In genomic region chr1:168540798-168541197, GRCh38 we compare ENCODE assay signal across 13 cellular contexts. TPM values are rescaled to one million over a fixed set of nuclear protein-coding genes. Genes with fewer than 3 reads are reported as not detected.
DNase-seq lines count a peak whose midpoint lies in the region; ATAC-seq, FAIRE-seq and TF ChIP-seq lines count a peak whose summit lies in the region.
"Not testable (repeated sequence)": the region's sequence is repeated elsewhere in the genome, so short reads cannot be mapped to it uniquely, and the experiment has no call there.
"Had no signal": no experiment of that assay in that cellular context is flagged by ENCODE, and none has a peak within 500 bp of the region (broad histone marks: within the 10 kb centered on the region; RNA-seq: fewer than 3 reads in every experiment).

No MANE protein-coding gene starts in this region.

- H3K9me3 Mint-ChIP-seq in activated CD8-positive, alpha-beta T cell treated with anti-CD3 and anti-CD28 coated beads, Interleukin-2, amount 10 ng/mL, durations not matched to agents 7 days and 5 days (ENCODE audit: insufficient read depth), result peaks cover 42% of the 10 kb centered on the region
- H3K9me3 Mint-ChIP-seq in central memory CD8-positive, alpha-beta T cell; natural killer cell; stimulated activated effector memory CD8-positive, alpha-beta T cell treated with anti-CD3 and anti-CD28 coated beads, Interleukin-12 subunit alpha, Interleukin-12 subunit beta, amount 100 ng/mL, for 72 hours: not testable (repeated sequence)

- CTCF ChIA-PET in activated CD8-positive, alpha-beta T cell treated with anti-CD3 and anti-CD28 coated beads, Interleukin-2, amount 10 ng/mL, durations not matched to agents 7 days and 5 days (lab: Charles Lee); HepG2 (lab: Yijun Ruan, JAX; ENCODE audit: low intra/inter-chr PET ratio, low total read pairs): not testable (repeated sequence)

- WGBS in HepG2 (ENCODE audit: low lambda C conversion rate), result 95% methylated on average over 7 of the region's 7 CpGs

- H3K27ac ChIP-seq in HepG2 (ENCODE audit: extremely low read length, insufficient read depth, low read length), result not testable (repeated sequence)

- POLR2A ChIA-PET in activated CD8-positive, alpha-beta T cell treated with anti-CD3 and anti-CD28 coated beads, Interleukin-2, amount 10 ng/mL, durations not matched to agents 7 days and 5 days (lab: Charles Lee), result interaction anchor here (0.6 kb wide), 1 partner anchor 70 kb away, joined by 3 read pairs; no protein-coding TSS in a partner anchor
- POLR2A ChIA-PET in HepG2 (lab: Yijun Ruan, JAX), result not testable (repeated sequence)

- not testable (repeated sequence) for H3K9ac ChIP-seq in HepG2 (ENCODE audit: insufficient read depth, low read depth, low read length)

- H2AFZ ChIP-seq in HepG2 (ENCODE audit: low read length), result not testable (repeated sequence)

- not testable (repeated sequence) for H3K79me2 ChIP-seq in HepG2 (ENCODE audit: insufficient read depth, low read length)

- peaks cover 68% of the 10 kb centered on the region for H3K36me3 Mint-ChIP-seq in activated CD8-positive, alpha-beta T cell treated with anti-CD3 and anti-CD28 coated beads, Interleukin-2, amount 10 ng/mL, durations not matched to agents 7 days and 5 days (ENCODE audit: low read depth)
- peaks cover 12% of the 10 kb centered on the region for H3K36me3 Mint-ChIP-seq in central memory CD8-positive, alpha-beta T cell (ENCODE audit: insufficient read depth)
- H3K36me3 Mint-ChIP-seq in natural killer cell, result peaks cover 22% of the 10 kb centered on the region
- H3K36me3 Mint-ChIP-seq in stimulated activated effector memory CD8-positive, alpha-beta T cell treated with anti-CD3 and anti-CD28 coated beads, Interleukin-12 subunit alpha, Interleukin-12 subunit beta, amount 100 ng/mL, for 72 hours, result not testable (repeated sequence)

- H3K4me2 ChIP-seq in HepG2 (ENCODE audit: low read depth, low read length), result not testable (repeated sequence)

- not testable (repeated sequence) for BruUV-seq in HepG2 (replicated peaks; lab: Mats Ljungman, UMichigan)

- ATAC-seq in activated CD8-positive, alpha-beta T cell treated with anti-CD3 and anti-CD28 coated beads, Interleukin-2, amount 10 ng/mL, durations not matched to agents 7 days and 5 days; central memory CD8-positive, alpha-beta T cell (replicated peaks; ENCODE audit: extremely low read depth, poor library complexity, severe bottlenecking); HepG2; natural killer cell; stimulated activated effector memory CD8-positive, alpha-beta T cell treated with anti-CD3 and anti-CD28 coated beads, Interleukin-12 subunit alpha, Interleukin-12 subunit beta, amount 100 ng/mL, for 72 hours: not testable (repeated sequence)

- peak overlapping the region; percentile 8 for H3K4me3 Mint-ChIP-seq in activated CD8-positive, alpha-beta T cell treated with anti-CD3 and anti-CD28 coated beads, Interleukin-2, amount 10 ng/mL, durations not matched to agents 7 days and 5 days
- H3K4me3 Mint-ChIP-seq in central memory CD8-positive, alpha-beta T cell, result peak overlapping the region; percentile 34
- H3K4me3 Mint-ChIP-seq in natural killer cell, result peak overlapping the region; percentile 95
- H3K4me3 Mint-ChIP-seq in stimulated activated effector memory CD8-positive, alpha-beta T cell treated with anti-CD3 and anti-CD28 coated beads, Interleukin-12 subunit alpha, Interleukin-12 subunit beta, amount 100 ng/mL, for 72 hours, result peak overlapping the region; percentile 61

- intact Hi-C loops in head of caudate nucleus (cut with DNase I); HepG2 (cut with micrococcal nuclease; ENCODE audit: unreplicated experiment); natural killer cell (cut with micrococcal nuclease): not testable (repeated sequence)

- peak; percentile 23 for FAIRE-seq in HepG2 (lab: Jason Lieb, UNC)

- not testable (repeated sequence) for H3K36me3 ChIP-seq in HepG2 (replicated peaks in 1 of 2; ENCODE audit: control insufficient read depth in 1 of 2, insufficient read depth in 2 of 2, low read length in 2 of 2)

- H3K4me1 Mint-ChIP-seq in activated CD8-positive, alpha-beta T cell treated with anti-CD3 and anti-CD28 coated beads, Interleukin-2, amount 10 ng/mL, durations not matched to agents 7 days and 5 days (ENCODE audit: low read depth), result peaks cover 75% of the 10 kb centered on the region
- H3K4me1 Mint-ChIP-seq in central memory CD8-positive, alpha-beta T cell, result peaks cover 57% of the 10 kb centered on the region
- H3K4me1 Mint-ChIP-seq in natural killer cell, result peaks cover 79 to 80% of the 10 kb centered on the region in 2 donors
- peaks cover 50% of the 10 kb centered on the region for H3K4me1 Mint-ChIP-seq in stimulated activated effector memory CD8-positive, alpha-beta T cell treated with anti-CD3 and anti-CD28 coated beads, Interleukin-12 subunit alpha, Interleukin-12 subunit beta, amount 100 ng/mL, for 72 hours

- DNase-seq in Ammon's horn (ENCODE audit: low spot score) (peak; percentile 26), head of caudate nucleus (peak in 31 of 42 donors; percentile 1 to 49 (median 17))
- DNase-seq in activated CD8-positive, alpha-beta T cell treated with anti-CD3 and anti-CD28 coated beads, Interleukin-2, amount 10 ng/mL, durations not matched to agents 7 days and 5 days; central memory CD8-positive, alpha-beta T cell (ENCODE audit: low spot score in 2 of 2); HepG2 (ENCODE audit: low spot score); natural killer cell; stimulated activated effector memory CD8-positive, alpha-beta T cell treated with anti-CD3 and anti-CD28 coated beads, Interleukin-12 subunit alpha, Interleukin-12 subunit beta, amount 100 ng/mL, for 72 hours (ENCODE audit: low spot score in 2 of 2): not testable (repeated sequence)

- H3K27ac Mint-ChIP-seq in activated CD8-positive, alpha-beta T cell treated with anti-CD3 and anti-CD28 coated beads, Interleukin-2, amount 10 ng/mL, durations not matched to agents 7 days and 5 days, result peak overlapping the region; percentile 25
- peak overlapping the region; percentile 46 for H3K27ac Mint-ChIP-seq in central memory CD8-positive, alpha-beta T cell (ENCODE audit: low read depth)
- H3K27ac Mint-ChIP-seq in natural killer cell, result peak overlapping the region; percentile 93 to 95
- H3K27ac Mint-ChIP-seq in stimulated activated effector memory CD8-positive, alpha-beta T cell treated with anti-CD3 and anti-CD28 coated beads, Interleukin-12 subunit alpha, Interleukin-12 subunit beta, amount 100 ng/mL, for 72 hours, result not testable (repeated sequence)

- H3K9me3 ChIP-seq in HepG2 (ENCODE audit: low read length), result not testable (repeated sequence)

- not testable (repeated sequence) for TF ChIP-seq POLR2A in HepG2 (IDR thresholded peaks at IDR 0.05; ENCODE audit: insufficient read depth in 1 of 2, low read depth in 2 of 2, low read length in 2 of 2)

- H4K20me1 ChIP-seq in HepG2 (ENCODE audit: insufficient read depth, low read length), result not testable (repeated sequence)

- H3K4me1 ChIP-seq in HepG2 (ENCODE audit: insufficient read depth, low read length), result not testable (repeated sequence)

- in situ Hi-C loops in HepG2 (cut with HindIII; ENCODE audit: extremely low pct_ligation_motif_present, low pct_unique_long_range_greater_than_20kb), result not testable (repeated sequence)

- H3K4me3 ChIP-seq in HepG2 (replicated peaks in 1 of 3; ENCODE audit: insufficient read depth in 1 of 3, low read depth in 2 of 3, low read length in 3 of 3), result not testable (repeated sequence)

- H3K27me3 Mint-ChIP-seq in activated CD8-positive, alpha-beta T cell treated with anti-CD3 and anti-CD28 coated beads, Interleukin-2, amount 10 ng/mL, durations not matched to agents 7 days and 5 days (ENCODE audit: low read depth); central memory CD8-positive, alpha-beta T cell; natural killer cell (ENCODE audit: low read depth in 2 of 2): not testable (repeated sequence)

- not testable (repeated sequence) for TF ChIP-seq CTCF in HepG2 (CRISPR knock-in tag; IDR thresholded peaks at IDR 0.05); natural killer cell (IDR thresholded peaks at IDR 0.05)

- H3K27me3 ChIP-seq in HepG2 (ENCODE audit: control insufficient read depth in 1 of 2, insufficient read depth in 2 of 2, low read length in 2 of 2), result not testable (repeated sequence)

- not testable (repeated sequence) for TF ChIP-seq RAD21 in HepG2 (CRISPR knock-in tag; IDR thresholded peaks at IDR 0.05)

- not testable (repeated sequence) for TF ChIP-seq EP300 in HepG2 (IDR thresholded peaks at IDR 0.05; ENCODE audit: low read depth in 2 of 2, low read length in 2 of 2); HepG2 (CRISPR knock-in tag; IDR thresholded peaks at IDR 0.05; ENCODE audit: borderline replicate concordance)

RNA-seq across cellular contexts. Expression of gene XCL2, which starts 3.0 kb away (rescaled TPM):
- 10 to 100 TPM; 41.2 to 41.8 TPM for total RNA-seq in activated CD8-positive, alpha-beta T cell treated with anti-CD3 and anti-CD28 coated beads, Interleukin-2, amount 10 ng/mL, durations not matched to agents 7 days and 5 days
- total RNA-seq in HepG2 (2016; rRNA removed; fragmentation: Illumina TruSeq; extraction: Trizol) (not detected in 2 replicates), natural killer cell (100 to 1,000 TPM in 1 of 3 donors, 10 to 100 TPM in 2; 32.6 to 110 (median 92.9) TPM)
- total RNA-seq in HepG2 (2016; cell fraction: cytosol; rRNA removed; fragmentation: Illumina TruSeq; extraction: Trizol; ENCODE audit: low read depth), result not detected in 2 replicates
- total RNA-seq in HepG2 (2016; cell fraction: insoluble cytoplasmic fraction; rRNA removed; fragmentation: Illumina TruSeq; extraction: Trizol), result not detected in 2 replicates
- total RNA-seq in HepG2 (2016; cell fraction: membrane; rRNA removed; fragmentation: Illumina TruSeq; extraction: Trizol), result not detected in 2 replicates
- not detected in 2 replicates for total RNA-seq in HepG2 (2016; cell fraction: nucleus; rRNA removed; fragmentation: Illumina TruSeq; extraction: Trizol)
- 0.50 TPM in 1 of 2 replicates, not detected in the other for polyA plus RNA-seq in HepG2 (2011; rRNA removed)
- polyA plus RNA-seq in HepG2 (2011; cell fraction: cytosol; rRNA removed), result 0.22 TPM in 1 of 2 replicates, not detected in the other
- 0.40 TPM in 1 of 2 replicates, not detected in the other for polyA plus RNA-seq in HepG2 (2011; cell fraction: nucleus; rRNA removed)
- polyA plus RNA-seq in HepG2 (2012), result not detected in 2 replicates
- polyA plus RNA-seq in HepG2 (2016; cell fraction: cytosol; fragmentation: Illumina TruSeq; extraction: Trizol; ENCODE audit: low read depth), result not detected in 2 replicates
- not detected in 2 replicates for polyA plus RNA-seq in HepG2 (2016; cell fraction: insoluble cytoplasmic fraction; fragmentation: Illumina TruSeq; extraction: Trizol; ENCODE audit: low read depth)
- not detected in 2 replicates for polyA plus RNA-seq in HepG2 (2016; cell fraction: membrane; fragmentation: Illumina TruSeq; extraction: Trizol; ENCODE audit: low read depth)
- polyA plus RNA-seq in HepG2 (2016; cell fraction: nucleus; fragmentation: Illumina TruSeq; extraction: Trizol; ENCODE audit: insufficient read depth, low read depth), result not detected in 2 replicates
- not detected in 2 replicates for polyA minus RNA-seq in HepG2 (2011; rRNA and poly(A)+ RNA removed; ENCODE audit: low replicate concordance)
- not detected in 2 replicates for polyA minus RNA-seq in HepG2 (2011; cell fraction: cytosol; rRNA and poly(A)+ RNA removed)
- not detected in 2 replicates for polyA minus RNA-seq in HepG2 (2011; cell fraction: nucleus; rRNA and poly(A)+ RNA removed)
- total RNA-seq: CD4-positive, alpha-beta T cell; GM23248; H1; H7 had no signal
- polyA plus RNA-seq: AG04450, GM23248, H1 had no signal

RNA-seq across cellular contexts. Expression of gene XCL1, which starts 35.6 kb away (rescaled TPM):
- 10 to 100 TPM; 38.3 to 41.8 TPM for total RNA-seq in activated CD8-positive, alpha-beta T cell treated with anti-CD3 and anti-CD28 coated beads, Interleukin-2, amount 10 ng/mL, durations not matched to agents 7 days and 5 days
- 0.90 and 2.5 TPM in 2 replicates for total RNA-seq in HepG2 (2016; rRNA removed; fragmentation: Illumina TruSeq; extraction: Trizol)
- 1.3 and 1.5 TPM in 2 replicates for total RNA-seq in HepG2 (2016; cell fraction: cytosol; rRNA removed; fragmentation: Illumina TruSeq; extraction: Trizol; ENCODE audit: low read depth)
- 1.6 and 1.8 TPM in 2 replicates for total RNA-seq in HepG2 (2016; cell fraction: insoluble cytoplasmic fraction; rRNA removed; fragmentation: Illumina TruSeq; extraction: Trizol)
- 1.2 and 1.8 TPM in 2 replicates for total RNA-seq in HepG2 (2016; cell fraction: membrane; rRNA removed; fragmentation: Illumina TruSeq; extraction: Trizol)
- total RNA-seq in HepG2 (2016; cell fraction: nucleus; rRNA removed; fragmentation: Illumina TruSeq; extraction: Trizol), result 3.9 and 4.0 TPM in 2 replicates
- polyA plus RNA-seq in HepG2 (2011; rRNA removed), result 7.6 and 9.4 TPM in 2 replicates
- polyA plus RNA-seq in HepG2 (2011; cell fraction: cytosol; rRNA removed), result 1.5 and 1.6 TPM in 2 replicates
- 24.4 and 25.3 TPM in 2 replicates for polyA plus RNA-seq in HepG2 (2011; cell fraction: nucleus; rRNA removed)
- polyA plus RNA-seq in HepG2 (2012), result 4.1 and 4.2 TPM in 2 replicates
- polyA plus RNA-seq in HepG2 (2016; cell fraction: cytosol; fragmentation: Illumina TruSeq; extraction: Trizol; ENCODE audit: low read depth), result 0.75 and 1.1 TPM in 2 replicates
- 0.89 and 1.1 TPM in 2 replicates for polyA plus RNA-seq in HepG2 (2016; cell fraction: insoluble cytoplasmic fraction; fragmentation: Illumina TruSeq; extraction: Trizol; ENCODE audit: low read depth)
- 1.0 and 1.3 TPM in 2 replicates for polyA plus RNA-seq in HepG2 (2016; cell fraction: membrane; fragmentation: Illumina TruSeq; extraction: Trizol; ENCODE audit: low read depth)
- 14.2 and 14.3 TPM in 2 replicates for polyA plus RNA-seq in HepG2 (2016; cell fraction: nucleus; fragmentation: Illumina TruSeq; extraction: Trizol; ENCODE audit: insufficient read depth, low read depth)
- polyA minus RNA-seq in HepG2 (2011; rRNA and poly(A)+ RNA removed; ENCODE audit: low replicate concordance), result 0.70 and 2.1 TPM in 2 replicates
- polyA minus RNA-seq in HepG2 (2011; cell fraction: cytosol; rRNA and poly(A)+ RNA removed), result 0.59 TPM in 1 of 2 replicates, not detected in the other
- 4.6 and 6.7 TPM in 2 replicates for polyA minus RNA-seq in HepG2 (2011; cell fraction: nucleus; rRNA and poly(A)+ RNA removed)
- 10 to 100 TPM; 11.4 to 23.8 (median 16.1) TPM for total RNA-seq in natural killer cell
- total RNA-seq: GM23248 had no signal
- polyA plus RNA-seq: AG04450, CD14-positive monocyte, GM23248 had no signal

Comparison
In these comparisons a context has a peak if more than half of its experiments do, and no peak if none do; other contexts are left out.
1. H3K4me3 Mint-ChIP-seq: peak in every context shown above with its lines; median percentile 95 in natural killer cell; 61 in stimulated activated effector memory CD8-positive, alpha-beta T cell treated with anti-CD3 and anti-CD28 coated beads, Interleukin-12 subunit alpha, Interleukin-12 subunit beta, amount 100 ng/mL, for 72 hours; 34 in central memory CD8-positive, alpha-beta T cell; 8 in activated CD8-positive, alpha-beta T cell treated with anti-CD3 and anti-CD28 coated beads, Interleukin-2, amount 10 ng/mL, durations not matched to agents 7 days and 5 days.
2. RNA of gene XCL2, which starts 3.0 kb away (total RNA-seq): 32.6 to 110 TPM in natural killer cell and 41.2 to 41.8 TPM in activated CD8-positive, alpha-beta T cell treated with anti-CD3 and anti-CD28 coated beads, Interleukin-2, amount 10 ng/mL, durations not matched to agents 7 days and 5 days; not detected in HepG2; every median in the first group is over 10 times any median in the second.